Comparison of ENCODE assay signal across 1 cellular context in genomic region chr7:138248609-138249008, GRCh38.
TF ChIP-seq lines count a peak whose summit lies in the region.

No MANE protein-coding gene starts in this region.

TF ChIP-seq in GM23338, 12 proteins besides CTCF, POLR2A, EP300 and RAD21 (continued from another document):
- TF ChIP-seq NANOG (IDR thresholded peaks at IDR 0.05; ENCODE audit: borderline replicate concordance) (no peak), CREB1 (CRISPR knock-in tag; IDR thresholded peaks at IDR 0.05; ENCODE audit: low read depth) (no peak), POLR2AphosphoS5 (IDR thresholded peaks at IDR 0.05; ENCODE audit: low read depth) (no peak), STAT1 (IDR thresholded peaks at IDR 0.05; ENCODE audit: unreplicated experiment) (no peak), EZH2phosphoT487 (IDR thresholded peaks at IDR 0.05; ENCODE audit: unreplicated experiment) (no peak), EZH2 (IDR thresholded peaks at IDR 0.05; ENCODE audit: low read depth, unreplicated experiment) (no peak)
- TF ChIP-seq, protein P1, sequence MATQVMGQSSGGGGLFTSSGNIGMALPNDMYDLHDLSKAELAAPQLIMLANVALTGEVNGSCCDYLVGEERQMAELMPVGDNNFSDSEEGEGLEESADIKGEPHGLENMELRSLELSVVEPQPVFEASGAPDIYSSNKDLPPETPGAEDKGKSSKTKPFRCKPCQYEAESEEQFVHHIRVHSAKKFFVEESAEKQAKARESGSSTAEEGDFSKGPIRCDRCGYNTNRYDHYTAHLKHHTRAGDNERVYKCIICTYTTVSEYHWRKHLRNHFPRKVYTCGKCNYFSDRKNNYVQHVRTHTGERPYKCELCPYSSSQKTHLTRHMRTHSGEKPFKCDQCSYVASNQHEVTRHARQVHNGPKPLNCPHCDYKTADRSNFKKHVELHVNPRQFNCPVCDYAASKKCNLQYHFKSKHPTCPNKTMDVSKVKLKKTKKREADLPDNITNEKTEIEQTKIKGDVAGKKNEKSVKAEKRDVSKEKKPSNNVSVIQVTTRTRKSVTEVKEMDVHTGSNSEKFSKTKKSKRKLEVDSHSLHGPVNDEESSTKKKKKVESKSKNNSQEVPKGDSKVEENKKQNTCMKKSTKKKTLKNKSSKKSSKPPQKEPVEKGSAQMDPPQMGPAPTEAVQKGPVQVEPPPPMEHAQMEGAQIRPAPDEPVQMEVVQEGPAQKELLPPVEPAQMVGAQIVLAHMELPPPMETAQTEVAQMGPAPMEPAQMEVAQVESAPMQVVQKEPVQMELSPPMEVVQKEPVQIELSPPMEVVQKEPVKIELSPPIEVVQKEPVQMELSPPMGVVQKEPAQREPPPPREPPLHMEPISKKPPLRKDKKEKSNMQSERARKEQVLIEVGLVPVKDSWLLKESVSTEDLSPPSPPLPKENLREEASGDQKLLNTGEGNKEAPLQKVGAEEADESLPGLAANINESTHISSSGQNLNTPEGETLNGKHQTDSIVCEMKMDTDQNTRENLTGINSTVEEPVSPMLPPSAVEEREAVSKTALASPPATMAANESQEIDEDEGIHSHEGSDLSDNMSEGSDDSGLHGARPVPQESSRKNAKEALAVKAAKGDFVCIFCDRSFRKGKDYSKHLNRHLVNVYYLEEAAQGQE (IDR thresholded peaks at IDR 0.05; ENCODE audit: unreplicated experiment): no peak
